9 cellular contexts compared by ENCODE assay signal in the genomic region with DNA sequence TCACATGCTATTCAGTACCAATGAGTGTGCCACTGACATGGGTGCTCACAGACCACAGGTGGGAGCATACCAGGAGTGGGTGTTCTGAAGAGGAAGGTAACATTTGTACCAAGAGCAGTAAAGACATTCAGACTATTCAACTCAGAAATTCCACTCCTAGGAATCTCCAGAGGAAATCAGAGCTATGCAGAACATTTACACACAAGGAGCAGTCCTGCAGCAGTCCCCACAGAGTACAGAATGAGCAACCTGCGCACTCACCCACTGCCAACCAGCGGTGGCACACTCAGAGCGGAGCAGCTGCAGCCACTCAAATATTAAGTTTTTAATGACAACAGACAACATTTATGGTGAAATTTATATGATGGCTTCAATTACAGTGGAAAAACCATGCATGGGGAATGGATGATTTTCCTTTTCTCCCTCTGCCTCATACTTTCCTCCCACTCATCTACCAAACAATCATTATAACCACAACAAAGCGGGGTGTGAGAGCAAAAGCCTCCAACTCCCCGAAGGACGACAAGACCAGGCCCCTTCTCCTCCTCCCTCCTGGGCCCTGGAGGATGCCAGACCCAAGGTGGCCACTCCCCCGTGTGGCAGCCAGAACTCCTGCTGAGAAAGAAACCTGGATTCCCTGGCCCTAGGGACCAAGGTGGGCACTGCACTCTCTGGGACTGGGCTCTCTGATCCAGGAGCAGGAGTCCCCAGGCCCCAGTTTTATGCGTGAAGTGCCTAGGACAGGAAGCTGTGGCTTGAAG. TPM values are rescaled to one million over a fixed set of nuclear protein-coding genes. Genes with fewer than 3 reads are reported as not detected.
DNase-seq lines count a peak whose midpoint lies in the region; ATAC-seq and TF ChIP-seq lines count a peak whose summit lies in the region.
"Had no signal": no experiment of that assay in that cellular context is flagged by ENCODE, and none has a peak within 500 bp of the region (broad histone marks: within the 10 kb centered on the region; RNA-seq: fewer than 3 reads in every experiment).

No MANE protein-coding gene starts in this region.

- WGBS in mammary epithelial cell (ENCODE audit: low coverage, missing lambda C conversion rate), result 17% methylated on average over 8 of the region's 8 CpGs

- in situ Hi-C loops in KBM-7 (cut with MboI; ENCODE audit: low pct_unique_long_range_greater_than_20kb, low sequenced_read_pairs), result no loop called here
- in situ Hi-C loops in mammary epithelial cell (cut with MboI; ENCODE audit: low sequenced_read_pairs in 2 of 2), result loop anchor here in 1 of 2 donors (25.0 kb wide), 2 partner anchors 126 to 424 kb away; no protein-coding TSS in a partner anchor

- H3K9me3 ChIP-seq in mammary epithelial cell (replicated peaks; ENCODE audit: insufficient read depth, low read length), result no peaks in the 10 kb centered on the region

- no peak overlapping the region for H2AFZ ChIP-seq in mammary epithelial cell (ENCODE audit: low read depth, low read length)

- TF ChIP-seq CTCF in mammary epithelial cell (conservative IDR thresholded peaks at IDR 0.05 in 1 of 2, IDR thresholded peaks at IDR 0.05 in 1 of 2; ENCODE audit: extremely low read depth in 1 of 2, insufficient read depth in 1 of 2, low read depth in 1 of 2, low read length in 2 of 2), result peak; percentile 57 to 71

- no peaks in the 10 kb centered on the region for H4K20me1 ChIP-seq in mammary epithelial cell (ENCODE audit: insufficient read depth, low read length)

- H3K79me2 ChIP-seq in mammary epithelial cell (ENCODE audit: insufficient read depth, low read length), result peaks cover 96% of the 10 kb centered on the region

- no peaks in the 10 kb centered on the region for H3K27me3 ChIP-seq in mammary epithelial cell (ENCODE audit: insufficient read depth, low read length)

- H3K4me3 Mint-ChIP-seq in natural killer cell treated with Interleukin-12 subunit alpha and Interleukin-12 subunit beta and Interleukin-15 and Interleukin-18, amount 100 ng/mL, for 72 hours, result no peak overlapping the region
- H3K4me3 Mint-ChIP-seq: T-helper 2 cell treated with Interferon-gamma antibody and Interleukin-4, amounts not matched to agents 5 μg/mL and 100 μg/mL, for 36 hours had no signal

- dilution Hi-C loops in mammary epithelial cell (cut with HindIII; ENCODE audit: low sequenced_read_pairs), result no loop called here

- BruUV-seq in mammary epithelial cell (replicated peaks; lab: Mats Ljungman, UMichigan), result no TSS peak

- no peaks in the 10 kb centered on the region for H3K9me3 Mint-ChIP-seq in natural killer cell treated with Interleukin-12 subunit alpha and Interleukin-12 subunit beta and Interleukin-15 and Interleukin-18, amount 100 ng/mL, for 72 hours
- H3K9me3 Mint-ChIP-seq: T-helper 2 cell treated with Interferon-gamma antibody and Interleukin-4, amounts not matched to agents 5 μg/mL and 100 μg/mL, for 36 hours had no signal

- no peak overlapping the region for H3K27ac ChIP-seq in mammary epithelial cell (ENCODE audit: insufficient read depth, low read depth, low read length)

- DNase-seq in Daoy (ENCODE audit: low read depth) (peak; percentile 50), KBM-7 (peak; percentile 32), mammary epithelial cell (peak; percentile 45), middle frontal gyrus (ENCODE audit: extremely low spot score, low spot score) (no peak), NCI-H1694 (lab: John Stamatoyannopoulos, UW) (no peak)
- DNase-seq in natural killer cell treated with Interleukin-12 subunit alpha and Interleukin-12 subunit beta and Interleukin-15 and Interleukin-18, amount 100 ng/mL, for 72 hours (ENCODE audit: low spot score), result peak; percentile 8

- H3K36me3 ChIP-seq in mammary epithelial cell (ENCODE audit: insufficient read depth, low read length), result no peaks in the 10 kb centered on the region

- no peak overlapping the region for H3K4me2 ChIP-seq in mammary epithelial cell (ENCODE audit: insufficient read depth, low read depth, low read length)

- H3K4me1 Mint-ChIP-seq in natural killer cell treated with Interleukin-12 subunit alpha and Interleukin-12 subunit beta and Interleukin-15 and Interleukin-18, amount 100 ng/mL, for 72 hours (ENCODE audit: low read depth in 2 of 2), result peaks cover 22 to 51% of the 10 kb centered on the region in 2 donors

- H3K4me3 ChIP-seq in mammary epithelial cell (replicated peaks in 1 of 3; ENCODE audit: insufficient read depth in 1 of 3, low read depth in 2 of 3, low read length in 3 of 3), result no peak overlapping the region

- CTCF ChIA-PET in mammary epithelial cell (lab: Charles Lee; ENCODE audit: low non-redundant PET), result no interaction called here

- no peaks in the 10 kb centered on the region for H3K27me3 Mint-ChIP-seq in natural killer cell treated with Interleukin-12 subunit alpha and Interleukin-12 subunit beta and Interleukin-15 and Interleukin-18, amount 100 ng/mL, for 72 hours

- H3K4me1 ChIP-seq in mammary epithelial cell (ENCODE audit: insufficient read depth, low read length), result peaks cover 24% of the 10 kb centered on the region

- ATAC-seq in natural killer cell treated with Interleukin-12 subunit alpha and Interleukin-12 subunit beta and Interleukin-15 and Interleukin-18, amount 100 ng/mL, for 72 hours, result no peak
- no peak for ATAC-seq in GM18909 (IDR thresholded peaks at IDR 0.05; ENCODE audit: poor library complexity, unreplicated experiment)
- no peak for ATAC-seq in HG02759 (IDR thresholded peaks at IDR 0.05; ENCODE audit: unreplicated experiment)

- H3K27ac Mint-ChIP-seq in natural killer cell treated with Interleukin-12 subunit alpha and Interleukin-12 subunit beta and Interleukin-15 and Interleukin-18, amount 100 ng/mL, for 72 hours, result no peak overlapping the region
- H3K27ac Mint-ChIP-seq: T-helper 2 cell treated with Interferon-gamma antibody and Interleukin-4, amounts not matched to agents 5 μg/mL and 100 μg/mL, for 36 hours had no signal

- no peak overlapping the region for H3K9ac ChIP-seq in mammary epithelial cell (ENCODE audit: insufficient read depth, low read length)

- intact Hi-C loops in mammary epithelial cell (cut with micrococcal nuclease), result loop anchor here (2.0 kb wide), 1 partner anchor 134 kb away; no protein-coding TSS in a partner anchor

- no peaks in the 10 kb centered on the region for H3K36me3 Mint-ChIP-seq in natural killer cell treated with Interleukin-12 subunit alpha and Interleukin-12 subunit beta and Interleukin-15 and Interleukin-18, amount 100 ng/mL, for 72 hours

RNA-seq across cellular contexts. Expression of a gene that starts 5.4 kb away (rescaled TPM):
- 10.3 and 13.0 TPM in 2 replicates for total RNA-seq in Daoy (2014; rRNA removed; shearing (Covaris generic))
- 10 to 100 TPM; 22.7 to 61.0 TPM for total RNA-seq in mammary epithelial cell
- 13.2 TPM for polyA plus RNA-seq in mammary epithelial cell
- polyA minus RNA-seq in mammary epithelial cell, result 11.2 TPM
- 10 to 100 TPM; 17.5 to 25.5 TPM for total RNA-seq in natural killer cell treated with Interleukin-12 subunit alpha and Interleukin-12 subunit beta and Interleukin-15 and Interleukin-18, amount 100 ng/mL, for 72 hours

Comparison
In these comparisons a context has a peak if more than half of its experiments do, and no peak if none do; other contexts are left out.
1. DNase-seq: peak in Daoy (single experiment), KBM-7 (single experiment), mammary epithelial cell (single experiment) and natural killer cell treated with Interleukin-12 subunit alpha and Interleukin-12 subunit beta and Interleukin-15 and Interleukin-18, amount 100 ng/mL, for 72 hours (single experiment); none in middle frontal gyrus (single experiment) and NCI-H1694 (single experiment).